1 cellular context compared by ENCODE assay signal in genomic region chr17:79839363-79840203, GRCh38.
TF ChIP-seq lines count a peak whose summit lies in the region.

TSS of gene CBX4 (minus strand) at chr17:79839440. CDS start at chr17:79839251, 189 bp downstream.

TF ChIP-seq in K562, 482 proteins besides CTCF, POLR2A, EP300 and RAD21 (continued from another document and continues in another):
- TF ChIP-seq ZHX1 (conservative IDR thresholded peaks at IDR 0.05; ENCODE audit: low read length) (0 out of 2 replicates have a peak, but pooled peaks have one; percentile 37), ZBTB7A (IDR thresholded peaks at IDR 0.05; ENCODE audit: borderline replicate concordance, control insufficient read depth, low read depth, low read length) (peak; percentile 99), CREBBP (IDR thresholded peaks at IDR 0.05; ENCODE audit: low read depth, low read length) (no peak), CBFA2T3 (IDR thresholded peaks at IDR 0.05) (no peak), JUN (IDR thresholded peaks at IDR 0.05; ENCODE audit: borderline replicate concordance, low read depth, low read length) (peak; percentile 92), JUN (CRISPR knock-in tag; IDR thresholded peaks at IDR 0.05; ENCODE audit: borderline replicate concordance) (peak; percentile 57; the same call in 1 of the 2 replicates), ZKSCAN3 (CRISPR knock-in tag; IDR thresholded peaks at IDR 0.05) (no peak), MCM7 (IDR thresholded peaks at IDR 0.05) (no peak), TCF7 (IDR thresholded peaks at IDR 0.05; ENCODE audit: borderline replicate concordance) (no peak), MECOM (CRISPR knock-in tag; IDR thresholded peaks at IDR 0.05) (no peak), ATF6 (CRISPR knock-in tag; IDR thresholded peaks at IDR 0.05) (no peak), CBX2 (IDR thresholded peaks at IDR 0.05; ENCODE audit: insufficient read depth, low read length, poor library complexity, severe bottlenecking) (no peak), ZFP1 (CRISPR knock-in tag; IDR thresholded peaks at IDR 0.05) (no peak), MYBL2 (IDR thresholded peaks at IDR 0.05; ENCODE audit: low read depth) (no peak), MYBL2 (CRISPR knock-in tag; IDR thresholded peaks at IDR 0.05; ENCODE audit: borderline replicate concordance) (no peak), NR3C1 (CRISPR knock-in tag; IDR thresholded peaks at IDR 0.05) (0 out of 2 replicates have a peak, but pooled peaks have one; percentile 58), PTTG1 (tag; IDR thresholded peaks at IDR 0.05; ENCODE audit: low read depth) (no peak), RNF2 (IDR thresholded peaks at IDR 0.05) (peak; percentile 87), SETDB1 (IDR thresholded peaks at IDR 0.05; ENCODE audit: low read length) (no peak), CBX5 (IDR thresholded peaks at IDR 0.05; ENCODE audit: borderline replicate concordance, low read depth) (no peak), SRSF9 (IDR thresholded peaks at IDR 0.05; ENCODE audit: borderline replicate concordance, low read depth, low read length) (no peak), COPS2 (conservative IDR thresholded peaks at IDR 0.05) (no peak), KDM2B (CRISPR knock-in tag; IDR thresholded peaks at IDR 0.05) (peak; percentile 81; the same call in 1 of the 2 replicates), SIRT6 (IDR thresholded peaks at IDR 0.05; ENCODE audit: low read depth, low read length) (no peak), ZNF583 (CRISPR knock-in tag; IDR thresholded peaks at IDR 0.05) (peak; percentile 68; the same call in 1 of the 2 replicates), PKNOX1 (IDR thresholded peaks at IDR 0.05) (no peak), BMI1 (IDR thresholded peaks at IDR 0.05; ENCODE audit: low read length) (no peak), KDM4B (IDR thresholded peaks at IDR 0.05; ENCODE audit: borderline replicate concordance in 2 of 2, low read depth in 1 of 2) (no peak; a peak in 1 of 4 replicates), ZNF644 (tag; IDR thresholded peaks at IDR 0.05; ENCODE audit: low read depth) (no peak), ZNF740 (CRISPR knock-in tag; IDR thresholded peaks at IDR 0.05) (peak; percentile 82), ZNF740 (tag; IDR thresholded peaks at IDR 0.05) (0 out of 4 replicates have a peak, but pooled peaks of 1 of the 2 experiments have one; percentile 42), ZFP36 (IDR thresholded peaks at IDR 0.05; ENCODE audit: low read depth, low read length, partially characterized antibody) (peak; percentile 7), FOXJ2 (tag; IDR thresholded peaks at IDR 0.05) (0 out of 2 replicates have a peak, but pooled peaks have one; percentile 48), RBM22 (IDR thresholded peaks at IDR 0.05; ENCODE audit: low read depth, low read length, poor library complexity, severe bottlenecking) (peak; percentile 86), MTA1 (IDR thresholded peaks at IDR 0.05; ENCODE audit: borderline replicate concordance) (peak; percentile 67), SIN3B (IDR thresholded peaks at IDR 0.05; ENCODE audit: low read depth) (peak; percentile 62), TEAD2 (tag; IDR thresholded peaks at IDR 0.05) (no peak), ZNF507 (tag; conservative IDR thresholded peaks at IDR 0.05) (no peak), CTCFL (IDR thresholded peaks at IDR 0.05; ENCODE audit: borderline replicate concordance, insufficient read depth, low read depth, low read length, poor library complexity, severe bottlenecking) (peak; percentile 97), MEIS2 (IDR thresholded peaks at IDR 0.05; ENCODE audit: partially characterized antibody) (no peak), RNF219 (CRISPR knock-in tag; IDR thresholded peaks at IDR 0.05) (no peak), ATF7 (IDR thresholded peaks at IDR 0.05) (peak; percentile 98), MAFF (IDR thresholded peaks at IDR 0.05; ENCODE audit: low read length) (no peak), SMAD2 (IDR thresholded peaks at IDR 0.05; ENCODE audit: low read depth, low read length) (no peak), PTBP1 (IDR thresholded peaks at IDR 0.05; ENCODE audit: low read depth, low read length) (no peak), ZNF655 (CRISPR knock-in tag; IDR thresholded peaks at IDR 0.05) (no peak), SRSF7 (optimal IDR thresholded peaks at IDR 0.05; ENCODE audit: low read depth, low read length) (no peak), ETS1 (conservative IDR thresholded peaks at IDR 0.05; ENCODE audit: control insufficient read depth, low read depth, low read length) (peak; percentile 68; the same call in 1 of the 2 replicates), POLR2AphosphoS2 (IDR thresholded peaks at IDR 0.05; ENCODE audit: low read length) (no peak), SRSF3 (IDR thresholded peaks at IDR 0.05; ENCODE audit: insufficient read depth, low read length) (no peak)
